15 cellular contexts compared by ENCODE assay signal in the genomic region with DNA sequence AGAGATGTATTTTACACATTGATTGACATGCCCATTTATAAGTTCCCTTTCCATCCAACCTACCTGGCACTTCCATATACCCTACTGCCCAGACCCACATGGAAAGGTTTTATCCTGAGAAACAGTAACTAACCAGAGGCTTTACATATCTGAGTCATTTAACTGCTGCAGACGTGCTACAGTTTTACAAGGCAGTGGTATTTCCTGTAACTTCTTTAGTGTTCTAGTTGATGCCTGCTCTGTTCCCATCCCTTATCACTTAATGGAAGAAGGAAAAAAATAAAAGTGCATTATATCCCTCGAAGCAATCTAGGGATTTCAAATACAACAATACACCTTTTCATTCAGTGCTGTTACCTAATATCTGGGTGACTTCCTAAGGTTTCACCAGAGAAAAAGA.
DNase-seq lines count a peak whose midpoint lies in the region; ATAC-seq and TF ChIP-seq lines count a peak whose summit lies in the region.
"Had no signal": no experiment of that assay in that cellular context is flagged by ENCODE, and none has a peak within 500 bp of the region (broad histone marks: within the 10 kb centered on the region; RNA-seq: fewer than 3 reads in every experiment).

No MANE protein-coding gene starts in this region.

- H3K4me3 ChIP-seq in fibroblast of villous mesenchyme (ENCODE audit: low read depth, low read length), result no peak overlapping the region

- peak; percentile 24 for ATAC-seq in stimulated activated effector memory CD8-positive, alpha-beta T cell treated with anti-CD3 and anti-CD28 coated beads, Interleukin-12 subunit alpha, Interleukin-12 subunit beta, amount 100 ng/mL, for 72 hours

- in situ Hi-C loops in GM13976 (cut with MboI; ENCODE audit: low sequenced_read_pairs, unreplicated experiment), result no loop called here

- no peak overlapping the region for H3K27ac Mint-ChIP-seq in stimulated activated effector memory CD8-positive, alpha-beta T cell treated with anti-CD3 and anti-CD28 coated beads, Interleukin-12 subunit alpha, Interleukin-12 subunit beta, amount 100 ng/mL, for 72 hours

- no peaks in the 10 kb centered on the region for H3K36me3 Mint-ChIP-seq in stimulated activated effector memory CD8-positive, alpha-beta T cell treated with anti-CD3 and anti-CD28 coated beads, Interleukin-12 subunit alpha, Interleukin-12 subunit beta, amount 100 ng/mL, for 72 hours

- peaks cover 6% of the 10 kb centered on the region for H3K4me1 Mint-ChIP-seq in stimulated activated effector memory CD8-positive, alpha-beta T cell treated with anti-CD3 and anti-CD28 coated beads, Interleukin-12 subunit alpha, Interleukin-12 subunit beta, amount 100 ng/mL, for 72 hours

- H3K4me3 Mint-ChIP-seq in stimulated activated effector memory CD8-positive, alpha-beta T cell treated with anti-CD3 and anti-CD28 coated beads, Interleukin-12 subunit alpha, Interleukin-12 subunit beta, amount 100 ng/mL, for 72 hours, result no peak overlapping the region

- DNase-seq in NCI-H526 (lab: John Stamatoyannopoulos, UW) (peak; percentile 8 to 23), NCI-H526 treated with DMSO at 0.1 percent for 48 hours (lab: John Stamatoyannopoulos, UW) (no peak), SW480 (ENCODE audit: low spot score) (peak; percentile 2), fibroblast of villous mesenchyme (ENCODE audit: low read depth) (peak; percentile 93), GM13976 (ENCODE audit: low spot score) (no peak), NCI-H2227 (lab: John Stamatoyannopoulos, UW; ENCODE audit: unreplicated experiment) (no peak), NCI-H82 treated with DMSO at 0.1 percent for 48 hours (lab: John Stamatoyannopoulos, UW; ENCODE audit: unreplicated experiment) (no peak)
- no peak for DNase-seq in stimulated activated effector memory CD8-positive, alpha-beta T cell treated with anti-CD3 and anti-CD28 coated beads, Interleukin-12 subunit alpha, Interleukin-12 subunit beta, amount 100 ng/mL, for 72 hours (ENCODE audit: low spot score in 2 of 2)
- DNase-seq: 8988T; activated CD4-positive, CD25-positive, alpha-beta regulatory T cell treated with anti-CD3 and anti-CD28 coated beads, Interleukin-2, amount 50 U/mL, for 72 hours; activated T-cell treated with anti-CD3 and anti-CD28 coated beads, Interleukin-2, amount 50 U/mL, for 48 hours; aorta; DMS 273 treated with DMSO at 0.1 percent for 48 hours; effector CD4-positive, alpha-beta T cell; trophoblast cell had no signal

- no peaks in the 10 kb centered on the region for H3K9me3 Mint-ChIP-seq in stimulated activated effector memory CD8-positive, alpha-beta T cell treated with anti-CD3 and anti-CD28 coated beads, Interleukin-12 subunit alpha, Interleukin-12 subunit beta, amount 100 ng/mL, for 72 hours

- TF ChIP-seq CTCF in fibroblast of villous mesenchyme (IDR thresholded peaks at IDR 0.05; ENCODE audit: insufficient read depth, low read depth, low read length), result no peak
- TF ChIP-seq CTCF in GM13976 (IDR thresholded peaks at IDR 0.05; ENCODE audit: borderline replicate concordance, control extremely low read depth, extremely low read depth, insufficient read depth, missing control alignments), result no peak

Comparison
In these comparisons a context has a peak if more than half of its experiments do, and no peak if none do; other contexts are left out.
1. DNase-seq: peak in NCI-H526 (2 of 2), SW480 (single experiment) and fibroblast of villous mesenchyme (single experiment); none in NCI-H526 treated with DMSO at 0.1 percent for 48 hours (single experiment), stimulated activated effector memory CD8-positive, alpha-beta T cell treated with anti-CD3 and anti-CD28 coated beads, Interleukin-12 subunit alpha, Interleukin-12 subunit beta, amount 100 ng/mL, for 72 hours (0 of 2), GM13976 (single experiment), NCI-H2227 (single experiment) and NCI-H82 treated with DMSO at 0.1 percent for 48 hours (single experiment).